ENCODE assay signal across 23 cellular contexts in the genomic region with DNA sequence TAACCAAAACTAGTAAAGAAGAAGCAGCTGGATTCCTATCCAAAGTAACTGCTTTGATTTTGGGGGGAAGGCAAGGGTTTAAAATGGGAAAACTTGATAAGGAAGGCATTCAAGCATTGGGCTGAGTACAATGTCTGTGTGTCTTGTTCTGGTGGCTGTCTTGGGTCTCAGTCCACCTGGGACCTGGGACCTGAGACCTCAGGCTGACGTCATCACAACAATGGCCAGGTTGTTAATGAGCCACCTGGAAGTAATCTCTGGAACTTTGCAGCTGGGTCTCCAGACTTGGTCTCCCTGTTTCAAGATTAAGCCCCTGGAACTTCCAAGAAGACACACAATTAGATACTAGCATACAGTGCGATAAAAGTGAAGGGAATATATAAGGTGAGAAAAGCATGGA.
DNase-seq lines count a peak whose midpoint lies in the region; ATAC-seq and TF ChIP-seq lines count a peak whose summit lies in the region.
"Had no signal": no experiment of that assay in that cellular context is flagged by ENCODE, and none has a peak within 500 bp of the region (broad histone marks: within the 10 kb centered on the region; RNA-seq: fewer than 3 reads in every experiment).

No MANE protein-coding gene starts in this region.

- H3K36me3 Mint-ChIP-seq in natural killer cell treated with Interleukin-12 subunit alpha and Interleukin-12 subunit beta and Interleukin-15 and Interleukin-18, amount 100 ng/mL, for 72 hours = peaks cover 11% of the 10 kb centered on the region
- no peaks in the 10 kb centered on the region for H3K36me3 Mint-ChIP-seq in natural killer cell
- H3K36me3 Mint-ChIP-seq in activated T-helper 17 cell treated with anti-CD3 and anti-CD28 coated beads, Interleukin-2, amount 50 U/mL, for 72 hours (ENCODE audit: low read depth) = no peaks in the 10 kb centered on the region
- H3K36me3 Mint-ChIP-seq: CD14-positive monocyte; CD4-positive, alpha-beta memory T cell; CD4-positive, CD25-positive, alpha-beta regulatory T cell had no signal

- H3K36me3 ChIP-seq in esophagus muscularis mucosa = no peaks in the 10 kb centered on the region
- H3K36me3 ChIP-seq: BE2C, BLaER1 had no signal

- H3K27ac ChIP-seq in esophagus muscularis mucosa (replicated peaks in 1 of 4) = no peak overlapping the region
- H3K27ac ChIP-seq: BLaER1 had no signal

- no peak overlapping the region for H3K4me3 Mint-ChIP-seq in natural killer cell treated with Interleukin-12 subunit alpha and Interleukin-12 subunit beta and Interleukin-15 and Interleukin-18, amount 100 ng/mL, for 72 hours
- no peak overlapping the region for H3K4me3 Mint-ChIP-seq in natural killer cell
- H3K4me3 Mint-ChIP-seq in activated T-helper 17 cell treated with anti-CD3 and anti-CD28 coated beads, Interleukin-2, amount 50 U/mL, for 72 hours = no peak overlapping the region
- H3K4me3 Mint-ChIP-seq: CD4-positive, alpha-beta memory T cell; CD4-positive, CD25-positive, alpha-beta regulatory T cell; CD8-positive, alpha-beta memory T cell had no signal

- no peak for TF ChIP-seq EP300 in esophagus muscularis mucosa (IDR thresholded peaks at IDR 0.05)

- TF ChIP-seq POLR2A in esophagus muscularis mucosa (IDR thresholded peaks at IDR 0.05; ENCODE audit: low read depth) = no peak

- intact Hi-C loops in natural killer cell (cut with micrococcal nuclease) (no loop called here), esophagus muscularis mucosa (cut with DNase I) (no loop called here)

- 96% methylated on average over 2 of the region's 2 CpGs for WGBS in esophagus muscularis mucosa

- H3K27me3 Mint-ChIP-seq in natural killer cell treated with Interleukin-12 subunit alpha and Interleukin-12 subunit beta and Interleukin-15 and Interleukin-18, amount 100 ng/mL, for 72 hours = no peaks in the 10 kb centered on the region
- H3K27me3 Mint-ChIP-seq in natural killer cell (ENCODE audit: low read depth in 2 of 2) = no peaks in the 10 kb centered on the region
- no peaks in the 10 kb centered on the region for H3K27me3 Mint-ChIP-seq in activated T-helper 17 cell treated with anti-CD3 and anti-CD28 coated beads, Interleukin-2, amount 50 U/mL, for 72 hours
- H3K27me3 Mint-ChIP-seq: CD4-positive, alpha-beta memory T cell; CD8-positive, alpha-beta memory T cell had no signal

- no peaks in the 10 kb centered on the region for H3K9me3 Mint-ChIP-seq in natural killer cell treated with Interleukin-12 subunit alpha and Interleukin-12 subunit beta and Interleukin-15 and Interleukin-18, amount 100 ng/mL, for 72 hours
- no peaks in the 10 kb centered on the region for H3K9me3 Mint-ChIP-seq in natural killer cell
- no peaks in the 10 kb centered on the region for H3K9me3 Mint-ChIP-seq in activated T-helper 17 cell treated with anti-CD3 and anti-CD28 coated beads, Interleukin-2, amount 50 U/mL, for 72 hours

- no peak for DNase-seq in natural killer cell treated with Interleukin-12 subunit alpha and Interleukin-12 subunit beta and Interleukin-15 and Interleukin-18, amount 100 ng/mL, for 72 hours (ENCODE audit: low spot score)
- no peak for DNase-seq in natural killer cell
- DNase-seq in esophagus muscularis mucosa (ENCODE audit: extremely low spot score) = peak; percentile 4
- DNase-seq in activated CD4-positive, alpha-beta T cell treated with anti-CD3 and anti-CD28 coated beads for 1 hour = no peak
- DNase-seq: 8988T; ACHN; BE2C; C1 segment of cervical spinal cord; CD4-positive, alpha-beta memory T cell; CD4-positive, CD25-positive, alpha-beta regulatory T cell; CD8-positive, alpha-beta memory T cell; COR-L47; DMS 273 treated with DMSO at 0.1 percent for 48 hours; DMS153; DMS53; DMS79; DND-41; EL; GDM1 had no signal

- H3K4me3 ChIP-seq in esophagus muscularis mucosa = no peak overlapping the region
- H3K4me3 ChIP-seq: BLaER1, GM12878 had no signal

- H3K4me1 ChIP-seq in esophagus muscularis mucosa = peaks cover 0 to 6% (median 5%) of the 10 kb centered on the region in 4 donors

- H3K9me3 ChIP-seq in esophagus muscularis mucosa = no peaks in the 10 kb centered on the region
- H3K9me3 ChIP-seq: BE2C had no signal

- H3K27ac Mint-ChIP-seq in natural killer cell treated with Interleukin-12 subunit alpha and Interleukin-12 subunit beta and Interleukin-15 and Interleukin-18, amount 100 ng/mL, for 72 hours = peak overlapping the region; percentile 85 to 87
- no peak overlapping the region for H3K27ac Mint-ChIP-seq in natural killer cell
- no peak overlapping the region for H3K27ac Mint-ChIP-seq in activated T-helper 17 cell treated with anti-CD3 and anti-CD28 coated beads, Interleukin-2, amount 50 U/mL, for 72 hours
- H3K27ac Mint-ChIP-seq: CD4-positive, alpha-beta memory T cell; CD4-positive, CD25-positive, alpha-beta regulatory T cell; CD8-positive, alpha-beta memory T cell had no signal

- no peak for ATAC-seq in natural killer cell treated with Interleukin-12 subunit alpha and Interleukin-12 subunit beta and Interleukin-15 and Interleukin-18, amount 100 ng/mL, for 72 hours
- no peak for ATAC-seq in natural killer cell
- no peak for ATAC-seq in activated T-helper 17 cell treated with anti-CD3 and anti-CD28 coated beads, Interleukin-2, amount 50 U/mL, for 72 hours (replicated peaks)
- ATAC-seq: GM12878 had no signal

- no peak for TF ChIP-seq CTCF in natural killer cell (IDR thresholded peaks at IDR 0.05)
- no peak for TF ChIP-seq CTCF in esophagus muscularis mucosa (IDR thresholded peaks at IDR 0.05)

- no peaks in the 10 kb centered on the region for H3K27me3 ChIP-seq in esophagus muscularis mucosa
- H3K27me3 ChIP-seq: BE2C, BLaER1 had no signal

- H3K4me1 Mint-ChIP-seq in natural killer cell treated with Interleukin-12 subunit alpha and Interleukin-12 subunit beta and Interleukin-15 and Interleukin-18, amount 100 ng/mL, for 72 hours (ENCODE audit: low read depth in 2 of 2) = peaks cover 70 to 72% of the 10 kb centered on the region in 2 donors
- peaks cover 46 to 52% of the 10 kb centered on the region in 2 donors for H3K4me1 Mint-ChIP-seq in natural killer cell
- H3K4me1 Mint-ChIP-seq in activated T-helper 17 cell treated with anti-CD3 and anti-CD28 coated beads, Interleukin-2, amount 50 U/mL, for 72 hours = peaks cover 18% of the 10 kb centered on the region

Comparison
In these comparisons a context has a peak if more than half of its experiments do, and no peak if none do; other contexts are left out.
1. H3K27ac Mint-ChIP-seq: peak in natural killer cell treated with Interleukin-12 subunit alpha and Interleukin-12 subunit beta and Interleukin-15 and Interleukin-18, amount 100 ng/mL, for 72 hours (2 of 2); none in natural killer cell (0 of 2) and activated T-helper 17 cell treated with anti-CD3 and anti-CD28 coated beads, Interleukin-2, amount 50 U/mL, for 72 hours (single experiment).